Comparison of ENCODE assay signal across 13 cellular contexts in the genomic region with DNA sequence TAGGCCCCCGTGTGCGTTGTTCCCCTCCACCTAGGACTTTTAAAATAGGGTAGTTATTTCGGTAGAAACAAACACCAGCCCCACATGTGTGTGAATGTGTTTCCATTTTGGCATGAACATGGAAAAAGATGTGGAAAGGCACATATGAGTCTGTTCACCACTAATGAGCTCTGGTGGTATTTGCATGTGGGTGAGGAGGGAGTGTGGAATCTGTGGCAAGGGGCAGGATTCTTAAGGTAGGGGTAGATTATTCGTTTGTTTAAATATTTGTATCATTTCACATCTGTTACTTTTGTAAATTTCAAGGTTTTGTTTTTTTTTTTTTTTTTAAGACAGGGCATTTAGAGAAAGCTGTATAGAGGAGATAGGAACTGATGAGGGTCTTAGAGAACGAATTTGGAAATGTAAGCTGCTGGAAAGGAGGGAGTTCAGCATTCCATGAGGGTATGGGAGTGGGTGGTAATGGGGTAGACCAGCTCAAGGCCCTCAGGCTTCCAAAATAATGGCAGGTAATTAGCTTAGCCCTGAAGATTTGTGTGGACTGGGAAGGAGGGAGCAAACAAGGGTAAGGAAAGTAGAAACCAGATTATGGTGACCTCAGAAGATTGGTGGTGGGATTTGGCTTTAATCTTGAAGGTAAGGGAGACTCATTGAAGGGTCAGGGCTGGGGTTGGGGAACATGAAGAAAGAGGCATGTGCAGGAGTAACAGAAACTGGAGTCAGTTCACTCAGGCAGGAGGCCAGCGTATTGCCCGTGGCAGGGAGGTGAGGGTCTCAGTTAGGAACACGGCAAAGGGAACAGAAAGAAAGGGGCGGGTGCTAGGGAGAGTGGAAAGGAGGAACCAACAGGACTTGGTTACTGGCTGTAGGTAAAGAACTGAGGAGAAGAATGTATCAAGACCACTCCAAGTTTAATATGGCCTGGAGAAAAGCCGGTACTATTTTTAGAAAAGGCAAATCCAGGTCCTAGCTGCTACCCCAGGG.
DNase-seq lines count a peak whose midpoint lies in the region; ATAC-seq, FAIRE-seq and TF ChIP-seq lines count a peak whose summit lies in the region.
"Had no signal": no experiment of that assay in that cellular context is flagged by ENCODE, and none has a peak within 500 bp of the region (broad histone marks: within the 10 kb centered on the region; RNA-seq: fewer than 3 reads in every experiment).

No MANE protein-coding gene starts in this region.

- H3K36me3 ChIP-seq in astrocyte (ENCODE audit: insufficient read depth, low read length): no peaks in the 10 kb centered on the region

- DNase-seq in left cardiac atrium: peak; percentile 13
- no peak for DNase-seq in Right ventricle myocardium inferior (ENCODE audit: missing footprints)
- DNase-seq in astrocyte (ENCODE audit: low read depth): peak; percentile 44
- DNase-seq in naive thymus-derived CD8-positive, alpha-beta T cell: peak in 1 of 10 donors; percentile 38
- no peak for DNase-seq in DMS 273 (lab: John Stamatoyannopoulos, UW; ENCODE audit: unreplicated experiment)
- DNase-seq: C1 segment of cervical spinal cord, foreskin fibroblast, NCI-H774, retina had no signal

- H3K9me3 ChIP-seq in astrocyte (ENCODE audit: insufficient read depth, low read depth, low read length): no peaks in the 10 kb centered on the region

- POLR2A ChIA-PET in naive thymus-derived CD8-positive, alpha-beta T cell (lab: Charles Lee): no interaction called here

- H3K9ac ChIP-seq in astrocyte (ENCODE audit: low read length): no peak overlapping the region

- H3K79me2 ChIP-seq in astrocyte (ENCODE audit: insufficient read depth, low read length): no peaks in the 10 kb centered on the region

- no peaks in the 10 kb centered on the region for H4K20me1 ChIP-seq in astrocyte (ENCODE audit: insufficient read depth, low read length)

- peak overlapping the region; percentile 27 for H3K27ac Mint-ChIP-seq in astrocyte (ENCODE audit: unreplicated experiment)
- peak overlapping the region; percentile 91 to 100 (median 98) for H3K27ac Mint-ChIP-seq in naive thymus-derived CD8-positive, alpha-beta T cell

- H3K4me2 ChIP-seq in astrocyte (ENCODE audit: low read length): no peak overlapping the region

- no peak for FAIRE-seq in astrocyte (lab: Jason Lieb, UNC)

- H3K4me1 Mint-ChIP-seq in astrocyte (ENCODE audit: low read depth, unreplicated experiment): peaks cover 29% of the 10 kb centered on the region
- peaks cover 43 to 76% (median 72%) of the 10 kb centered on the region in 4 donors for H3K4me1 Mint-ChIP-seq in naive thymus-derived CD8-positive, alpha-beta T cell

- ATAC-seq in left cardiac atrium (no peak), Right ventricle myocardium inferior (no peak), HG03139 (IDR thresholded peaks at IDR 0.05; ENCODE audit: unreplicated experiment) (no peak), HG03439 (IDR thresholded peaks at IDR 0.05; ENCODE audit: unreplicated experiment) (no peak), GM19463 (IDR thresholded peaks at IDR 0.05; ENCODE audit: unreplicated experiment) (no peak)
- ATAC-seq in naive thymus-derived CD8-positive, alpha-beta T cell: no peak
- ATAC-seq: SK-N-SH treated with all-trans-retinoic acid at 6 μM for 48 hours had no signal

- H3K36me3 Mint-ChIP-seq in astrocyte (ENCODE audit: low read depth, unreplicated experiment): no peaks in the 10 kb centered on the region
- no peaks in the 10 kb centered on the region for H3K36me3 Mint-ChIP-seq in naive thymus-derived CD8-positive, alpha-beta T cell

- H3K4me1 ChIP-seq in astrocyte (ENCODE audit: insufficient read depth, low read length): peaks cover 15% of the 10 kb centered on the region

- intact Hi-C loops in left cardiac atrium (cut with DNase I) (no loop called here), Right ventricle myocardium inferior (cut with DNase I) (loop anchor here (10.0 kb wide), 1 partner anchor 395 kb away; no protein-coding TSS in a partner anchor)

- TF ChIP-seq CTCF in astrocyte (IDR thresholded peaks at IDR 0.05; ENCODE audit: insufficient read depth, low read depth, low read length): no peak

- no peak overlapping the region for H3K4me3 ChIP-seq in astrocyte (ENCODE audit: insufficient read depth, low read depth, low read length)

- H3K27me3 Mint-ChIP-seq in astrocyte (ENCODE audit: low read depth, unreplicated experiment): no peaks in the 10 kb centered on the region
- no peaks in the 10 kb centered on the region for H3K27me3 Mint-ChIP-seq in naive thymus-derived CD8-positive, alpha-beta T cell

- no peaks in the 10 kb centered on the region for H3K27me3 ChIP-seq in astrocyte (ENCODE audit: insufficient read depth, low read length)

- no peak overlapping the region for H3K27ac ChIP-seq in astrocyte (ENCODE audit: low read depth, low read length)

- H3K9me3 Mint-ChIP-seq in astrocyte (ENCODE audit: unreplicated experiment): no peaks in the 10 kb centered on the region
- H3K9me3 Mint-ChIP-seq in naive thymus-derived CD8-positive, alpha-beta T cell: peaks cover 0 to 3% (median 0%) of the 10 kb centered on the region in 9 donors

- no peak overlapping the region for H2AFZ ChIP-seq in astrocyte (ENCODE audit: low read depth, low read length)

- peak overlapping the region; percentile 63 for H3K4me3 Mint-ChIP-seq in astrocyte (ENCODE audit: unreplicated experiment)
- peak overlapping the region in 8 of 10 donors; percentile 14 to 82 (median 74) for H3K4me3 Mint-ChIP-seq in naive thymus-derived CD8-positive, alpha-beta T cell

Comparison
In these comparisons a context has a peak if more than half of its experiments do, and no peak if none do; other contexts are left out.
1. DNase-seq: peak in left cardiac atrium (single experiment) and astrocyte (single experiment); none in Right ventricle myocardium inferior (single experiment) and DMS 273 (single experiment).